ENCODE assay signal across 29 cellular contexts in the genomic region with DNA sequence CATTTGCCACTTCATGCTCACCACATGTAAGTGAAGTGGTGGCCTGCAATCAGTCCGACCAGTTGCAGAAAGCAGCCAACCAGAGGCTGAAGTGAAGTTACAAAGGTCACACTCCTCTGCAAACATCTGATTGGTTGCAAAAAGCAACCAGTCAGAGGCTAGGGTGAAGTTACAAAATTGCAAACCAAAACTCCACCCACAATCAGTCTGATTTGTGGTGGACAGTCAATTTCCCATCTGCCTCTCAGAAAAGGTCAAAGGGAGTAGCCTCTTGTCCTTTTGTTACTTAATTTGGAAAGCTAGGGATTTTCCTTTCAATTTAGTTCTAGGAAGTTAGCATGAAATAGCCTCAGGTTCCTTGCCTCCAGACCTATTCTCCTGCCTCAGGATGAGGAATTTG.
"Had no signal": no experiment of that assay in that cellular context is flagged by ENCODE, and none has a peak within 500 bp of the region (broad histone marks: within the 10 kb centered on the region; RNA-seq: fewer than 3 reads in every experiment).

No MANE protein-coding gene starts in this region.

- H3K4me1 ChIP-seq: parathyroid adenoma, psoas muscle, spleen, stomach, thyroid gland, tibial nerve, upper lobe of left lung, vagina had no signal

- DNase-seq: naive thymus-derived CD8-positive, alpha-beta T cell; nephron progenitor cell; nucleus accumbens; ovary; posterior cingulate gyrus; psoas muscle; right cardiac atrium; spleen; stimulated activated CD4-positive, alpha-beta T cell treated with anti-CD3 and anti-CD28 coated beads, Interleukin-12 subunit alpha, Interleukin-12 subunit beta, amount 100 ng/mL, for 4 hours; stimulated activated CD4-positive, alpha-beta T cell treated with anti-CD3 and anti-CD28 coated beads, Interleukin-1b, Interleukin-23, amount 100 ng/mL, for 48 hours; stimulated activated CD4-positive, alpha-beta T cell treated with anti-CD3 and anti-CD28 coated beads, Interleukin-4, amount 100 ng/mL, for 1 hour; stimulated activated CD4-positive, alpha-beta T cell treated with anti-CD3 and anti-CD28 coated beads, Interleukin-4, amount 100 ng/mL, for 4 hours; stimulated activated CD8-positive, alpha-beta memory T cell treated with anti-CD3 and anti-CD28 coated beads, Interleukin-4, amount 100 ng/mL, for 48 hours; stimulated activated naive CD4-positive, alpha-beta T cell treated with Interleukin-2 at 50 U/mL for 16 hours; stomach; thyroid gland; trophoblast cell; upper lobe of left lung had no signal

- H3K4me3 ChIP-seq: ovary, psoas muscle, skin epidermis, smooth muscle cell, spleen, stomach, thoracic aorta, thyroid gland, tibial nerve, upper lobe of left lung, vagina had no signal

- H3K27me3 ChIP-seq: neutrophil, ovary, spleen, stomach, thyroid gland, tibial nerve, upper lobe of left lung, vagina had no signal

- H3K79me2 ChIP-seq: parathyroid adenoma had no signal

- ATAC-seq: naive thymus-derived CD8-positive, alpha-beta T cell; natural killer cell treated with Interleukin-12 subunit alpha and Interleukin-12 subunit beta and Interleukin-15 and Interleukin-18, amount 100 ng/mL, for 72 hours; psoas muscle; right cardiac atrium; sciatic nerve; stimulated activated memory B cell treated with anti-CD40 and anti-IgM and Interleukin-4, amounts not matched to agents 10 μg/mL and 1 μg/mL and 100 μg/mL, for 72 hours had no signal

- H3K9ac ChIP-seq: parathyroid adenoma had no signal

- H3K36me3 ChIP-seq: neutrophil, ovary, spleen, stomach, thoracic aorta, thyroid gland, tibial nerve, upper lobe of left lung, vagina had no signal

- H2AFZ ChIP-seq: parathyroid adenoma had no signal

- FAIRE-seq: urothelium cell line had no signal

- H3K27ac ChIP-seq: neutrophil, ovary, parathyroid adenoma, psoas muscle, skin epidermis, stomach, thoracic aorta, thyroid gland, tibial nerve, upper lobe of left lung, vagina had no signal

- H3K4me2 ChIP-seq: smooth muscle cell had no signal

- H3K9me3 ChIP-seq: ovary had no signal
